In the genomic region with DNA sequence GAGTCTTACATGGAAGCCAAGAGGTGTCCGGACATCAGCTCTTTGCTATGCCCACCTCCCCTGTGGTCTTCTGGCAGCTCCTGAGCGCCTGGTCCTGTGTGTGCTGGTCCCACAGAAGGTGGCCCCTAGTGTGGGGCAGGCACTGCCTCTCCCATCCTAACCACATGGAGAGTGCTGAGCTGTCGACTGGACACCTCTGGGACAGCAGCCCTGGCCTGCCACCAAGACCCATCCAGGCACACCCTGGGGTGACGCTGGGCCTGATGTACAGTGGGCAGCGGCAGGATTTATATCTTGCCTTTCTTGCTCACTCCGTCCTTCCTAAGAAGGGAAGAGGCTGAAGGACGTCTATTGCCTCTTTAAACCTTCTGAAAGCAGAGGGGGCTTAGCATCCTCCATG, we compare ENCODE assay signal across 1 cellular context.
TF ChIP-seq lines count a peak whose summit lies in the region.

No MANE protein-coding gene starts in this region.

TF ChIP-seq in HepG2, 621 proteins besides CTCF, POLR2A, EP300 and RAD21 (continued from another document):
- TF ChIP-seq FOXP1 (IDR thresholded peaks at IDR 0.05) (no peak), FOXP1 (CRISPR knock-in tag; IDR thresholded peaks at IDR 0.05) (no peak), PPARG (CRISPR knock-in tag; conservative IDR thresholded peaks at IDR 0.05) (no peak), RARG (CRISPR knock-in tag; IDR thresholded peaks at IDR 0.05; ENCODE audit: low read depth) (no peak), AHR (CRISPR knock-in tag; IDR thresholded peaks at IDR 0.05) (no peak)
- TF ChIP-seq, protein P1, sequence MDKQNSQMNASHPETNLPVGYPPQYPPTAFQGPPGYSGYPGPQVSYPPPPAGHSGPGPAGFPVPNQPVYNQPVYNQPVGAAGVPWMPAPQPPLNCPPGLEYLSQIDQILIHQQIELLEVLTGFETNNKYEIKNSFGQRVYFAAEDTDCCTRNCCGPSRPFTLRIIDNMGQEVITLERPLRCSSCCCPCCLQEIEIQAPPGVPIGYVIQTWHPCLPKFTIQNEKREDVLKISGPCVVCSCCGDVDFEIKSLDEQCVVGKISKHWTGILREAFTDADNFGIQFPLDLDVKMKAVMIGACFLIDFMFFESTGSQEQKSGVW (CRISPR knock-in tag; IDR thresholded peaks at IDR 0.05; ENCODE audit: borderline replicate concordance), result no peak
TF ChIP-seq in HepG2: peak in this region for 0.
